ENCODE assay signal across 28 cellular contexts in the genomic region with DNA sequence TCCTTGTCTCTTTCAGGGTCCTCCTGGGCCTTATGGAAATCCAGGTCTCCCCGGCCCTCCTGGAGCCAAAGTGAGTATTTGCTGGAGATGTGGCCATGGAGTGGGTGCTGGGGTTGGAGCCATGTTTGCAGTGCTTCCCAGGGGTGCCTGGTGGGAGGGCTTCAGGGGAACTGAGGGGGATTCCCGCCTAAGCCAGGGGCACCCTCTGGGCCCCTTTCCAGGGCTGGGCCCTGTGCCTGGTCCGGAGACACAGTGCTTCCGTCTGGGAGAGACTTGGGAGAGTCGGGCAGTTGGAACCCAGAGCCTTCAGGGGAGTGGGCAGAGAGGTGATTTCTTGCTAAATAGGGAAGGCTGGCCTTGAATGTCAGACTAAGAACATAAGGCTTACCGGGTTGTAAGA. TPM values are rescaled to one million over a fixed set of nuclear protein-coding genes. Genes with fewer than 3 reads are reported as not detected.
"Had no signal": no experiment of that assay in that cellular context is flagged by ENCODE, and none has a peak within 500 bp of the region (broad histone marks: within the 10 kb centered on the region; RNA-seq: fewer than 3 reads in every experiment).

No MANE protein-coding gene starts in this region.

- H3K4me3 Mint-ChIP-seq: activated CD4-positive, alpha-beta T cell treated with anti-CD3 and anti-CD28 coated beads, Interleukin-2, amount 10 ng/mL, durations not matched to agents 24 days and 14 days; activated CD8-positive, alpha-beta T cell treated with anti-CD3 and anti-CD28 coated beads for 36 hours; activated T-cell treated with anti-CD3 and anti-CD28 coated beads, Interleukin-2, amount 50 U/mL, for 72 hours; activated T-helper 17 cell treated with anti-CD3 and anti-CD28 coated beads, Interleukin-2, amount 50 U/mL, for 72 hours; IgD-negative memory B cell had no signal

- H3K27me3 ChIP-seq: cardiac muscle cell, SJSA1 had no signal

- H3K4me3 ChIP-seq: cardiac muscle cell, SJSA1 had no signal

- H3K4me1 Mint-ChIP-seq: activated CD4-positive, alpha-beta T cell treated with anti-CD3 and anti-CD28 coated beads, Interleukin-2, amount 10 ng/mL, durations not matched to agents 24 days and 14 days; activated T-helper 17 cell treated with anti-CD3 and anti-CD28 coated beads, Interleukin-2, amount 50 U/mL, for 72 hours; IgD-negative memory B cell had no signal

- DNase-seq: activated CD4-positive, alpha-beta T cell treated with anti-CD3 and anti-CD28 coated beads, Interleukin-2, amount 10 ng/mL, durations not matched to agents 24 days and 14 days; activated CD4-positive, alpha-beta T cell treated with anti-CD3 and anti-CD28 coated beads, Interleukin-2, amount 50 U/mL, for 4 hours; activated CD8-positive, alpha-beta T cell treated with anti-CD3 and anti-CD28 coated beads for 36 hours; activated effector memory CD4-positive, alpha-beta T cell treated with anti-CD3 and anti-CD28 coated beads, Interleukin-2, amount 50 U/mL, for 16 hours; activated naive CD4-positive, alpha-beta T cell; activated T-cell treated with anti-CD3 and anti-CD28 coated beads, Interleukin-2, amount 50 U/mL, for 1 hour; activated T-cell treated with anti-CD3 and anti-CD28 coated beads, Interleukin-2, amount 50 U/mL, for 72 hours; amniotic stem cell; Karpas-422; KBM-7; NCI-H1105; NCI-H1436; NCI-H1694; NCI-H1930; NCI-H2081 treated with DMSO at 0.1 percent for 48 hours; NCI-H345; NCI-H524 treated with DMSO at 0.1 percent for 48 hours; SHP77 treated with DMSO at 0.1 percent for 48 hours; SK-N-SH; T-helper 1 cell; T-helper 2 cell; T1000 had no signal

- H3K36me3 ChIP-seq: cardiac muscle cell, SJSA1 had no signal

- H3K27ac ChIP-seq: cardiac muscle cell, SJSA1 had no signal

- H3K27ac Mint-ChIP-seq: activated CD4-positive, alpha-beta T cell treated with anti-CD3 and anti-CD28 coated beads, Interleukin-2, amount 10 ng/mL, durations not matched to agents 24 days and 14 days; activated CD8-positive, alpha-beta T cell treated with anti-CD3 and anti-CD28 coated beads for 36 hours; activated naive CD4-positive, alpha-beta T cell treated with anti-CD3 and anti-CD28 coated beads, Interleukin-2, amount 50 U/mL, for 72 hours; activated T-cell treated with anti-CD3 and anti-CD28 coated beads, Interleukin-2, amount 50 U/mL, for 72 hours; activated T-helper 17 cell treated with anti-CD3 and anti-CD28 coated beads, Interleukin-2, amount 50 U/mL, for 72 hours; IgD-negative memory B cell had no signal

- H3K9me3 ChIP-seq: SJSA1, SK-N-SH had no signal

- H3K36me3 Mint-ChIP-seq: activated naive CD4-positive, alpha-beta T cell treated with anti-CD3 and anti-CD28 coated beads, Interleukin-2, amount 50 U/mL, for 72 hours; IgD-negative memory B cell had no signal

- H3K9me3 Mint-ChIP-seq: activated CD4-positive, alpha-beta T cell treated with anti-CD3 and anti-CD28 coated beads, Interleukin-2, amount 10 ng/mL, durations not matched to agents 24 days and 14 days; activated CD8-positive, alpha-beta T cell treated with anti-CD3 and anti-CD28 coated beads for 36 hours; activated naive CD4-positive, alpha-beta T cell treated with anti-CD3 and anti-CD28 coated beads, Interleukin-2, amount 50 U/mL, for 72 hours; activated T-cell treated with anti-CD3 and anti-CD28 coated beads, Interleukin-2, amount 50 U/mL, for 72 hours; activated T-helper 17 cell treated with anti-CD3 and anti-CD28 coated beads, Interleukin-2, amount 50 U/mL, for 72 hours had no signal

- ATAC-seq: activated CD8-positive, alpha-beta T cell treated with anti-CD3 and anti-CD28 coated beads for 36 hours; activated naive CD4-positive, alpha-beta T cell treated with anti-CD3 and anti-CD28 coated beads, Interleukin-2, amount 50 U/mL, for 72 hours; activated T-cell treated with anti-CD3 and anti-CD28 coated beads, Interleukin-2, amount 50 U/mL, for 72 hours; activated T-helper 17 cell treated with anti-CD3 and anti-CD28 coated beads, Interleukin-2, amount 50 U/mL, for 72 hours; Panc1 had no signal

- H3K27me3 Mint-ChIP-seq: activated CD4-positive, alpha-beta T cell treated with anti-CD3 and anti-CD28 coated beads, Interleukin-2, amount 10 ng/mL, durations not matched to agents 24 days and 14 days had no signal

RNA-seq across cellular contexts. Expression of a gene that starts 27.7 kb away (rescaled TPM):
- polyA plus RNA-seq: IgD-negative memory B cell had no signal
